1 cellular context compared by ENCODE assay signal in the genomic region with DNA sequence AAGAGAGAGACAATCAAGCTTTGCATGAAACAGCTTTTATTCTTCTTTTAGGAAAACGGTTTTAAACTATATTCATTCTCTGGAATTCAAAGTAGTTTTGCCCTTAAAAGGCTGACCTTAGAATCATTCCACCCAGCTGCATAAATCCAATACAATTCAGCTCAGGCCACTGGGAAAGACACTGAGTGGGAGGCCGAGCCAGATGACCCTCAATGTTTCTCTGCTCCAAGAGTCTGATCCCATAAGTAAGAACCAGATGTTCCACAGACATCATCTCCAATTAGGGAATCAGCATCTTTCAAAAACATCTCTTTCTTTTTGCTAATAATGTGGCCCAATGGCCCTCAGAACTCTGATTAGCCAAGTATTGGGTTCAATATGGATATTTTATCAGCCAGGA.
TF ChIP-seq lines count a peak whose summit lies in the region.

No MANE protein-coding gene starts in this region.

TF ChIP-seq in GM12878, 131 proteins besides CTCF, POLR2A, EP300 and RAD21:
- TF ChIP-seq, protein P1, sequence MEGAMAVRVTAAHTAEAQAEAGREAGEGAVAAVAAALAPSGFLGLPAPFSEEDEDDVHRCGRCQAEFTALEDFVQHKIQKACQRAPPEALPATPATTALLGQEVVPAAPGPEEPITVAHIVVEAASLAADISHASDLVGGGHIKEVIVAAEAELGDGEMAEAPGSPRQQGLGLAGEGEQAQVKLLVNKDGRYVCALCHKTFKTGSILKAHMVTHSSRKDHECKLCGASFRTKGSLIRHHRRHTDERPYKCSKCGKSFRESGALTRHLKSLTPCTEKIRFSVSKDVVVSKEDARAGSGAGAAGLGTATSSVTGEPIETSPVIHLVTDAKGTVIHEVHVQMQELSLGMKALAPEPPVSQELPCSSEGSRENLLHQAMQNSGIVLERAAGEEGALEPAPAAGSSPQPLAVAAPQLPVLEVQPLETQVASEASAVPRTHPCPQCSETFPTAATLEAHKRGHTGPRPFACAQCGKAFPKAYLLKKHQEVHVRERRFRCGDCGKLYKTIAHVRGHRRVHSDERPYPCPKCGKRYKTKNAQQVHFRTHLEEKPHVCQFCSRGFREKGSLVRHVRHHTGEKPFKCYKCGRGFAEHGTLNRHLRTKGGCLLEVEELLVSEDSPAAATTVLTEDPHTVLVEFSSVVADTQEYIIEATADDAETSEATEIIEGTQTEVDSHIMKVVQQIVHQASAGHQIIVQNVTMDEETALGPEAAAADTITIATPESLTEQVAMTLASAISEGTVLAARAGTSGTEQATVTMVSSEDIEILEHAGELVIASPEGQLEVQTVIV (IDR thresholded peaks at IDR 0.05; ENCODE audit: borderline replicate concordance, partially characterized antibody), result no peak
- TF ChIP-seq, protein P2, sequence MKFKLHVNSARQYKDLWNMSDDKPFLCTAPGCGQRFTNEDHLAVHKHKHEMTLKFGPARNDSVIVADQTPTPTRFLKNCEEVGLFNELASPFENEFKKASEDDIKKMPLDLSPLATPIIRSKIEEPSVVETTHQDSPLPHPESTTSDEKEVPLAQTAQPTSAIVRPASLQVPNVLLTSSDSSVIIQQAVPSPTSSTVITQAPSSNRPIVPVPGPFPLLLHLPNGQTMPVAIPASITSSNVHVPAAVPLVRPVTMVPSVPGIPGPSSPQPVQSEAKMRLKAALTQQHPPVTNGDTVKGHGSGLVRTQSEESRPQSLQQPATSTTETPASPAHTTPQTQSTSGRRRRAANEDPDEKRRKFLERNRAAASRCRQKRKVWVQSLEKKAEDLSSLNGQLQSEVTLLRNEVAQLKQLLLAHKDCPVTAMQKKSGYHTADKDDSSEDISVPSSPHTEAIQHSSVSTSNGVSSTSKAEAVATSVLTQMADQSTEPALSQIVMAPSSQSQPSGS (IDR thresholded peaks at IDR 0.05; ENCODE audit: low read length), result no peak
- no peak for TF ChIP-seq IKZF1 (conservative IDR thresholded peaks at IDR 0.05)
- no peak for TF ChIP-seq CBX3 (IDR thresholded peaks at IDR 0.05; ENCODE audit: borderline replicate concordance, low read depth)
- no peak for TF ChIP-seq POU2F2 (IDR thresholded peaks at IDR 0.05; ENCODE audit: borderline replicate concordance, low read depth, low read length)
- TF ChIP-seq ASH2L (IDR thresholded peaks at IDR 0.05; ENCODE audit: borderline replicate concordance, low read depth), result no peak
- no peak for TF ChIP-seq BCL11A (IDR thresholded peaks at IDR 0.05; ENCODE audit: low read depth, low read length)
- no peak for TF ChIP-seq JUND (IDR thresholded peaks at IDR 0.05; ENCODE audit: low read depth, low read length)
- no peak for TF ChIP-seq SMARCA5 (IDR thresholded peaks at IDR 0.05)
- TF ChIP-seq GATAD2B (conservative IDR thresholded peaks at IDR 0.05; ENCODE audit: low read depth), result no peak
- no peak for TF ChIP-seq PAX8 (IDR thresholded peaks at IDR 0.05)
- TF ChIP-seq MYB (IDR thresholded peaks at IDR 0.05; ENCODE audit: borderline replicate concordance, low read depth, low read length), result no peak
- TF ChIP-seq MTA3 (IDR thresholded peaks at IDR 0.05; ENCODE audit: borderline replicate concordance, low read length), result no peak
